21 cellular contexts compared by ENCODE assay signal in genomic region chr10:15426558-15426957, GRCh38.
"Had no signal": no experiment of that assay in that cellular context is flagged by ENCODE, and none has a peak within 500 bp of the region (broad histone marks: within the 10 kb centered on the region; RNA-seq: fewer than 3 reads in every experiment).

No MANE protein-coding gene starts in this region.

- H3K36me3 Mint-ChIP-seq: activated CD4-positive, alpha-beta memory T cell treated with anti-CD3 and anti-CD28 coated beads for 36 hours; activated CD8-positive, alpha-beta memory T cell treated with anti-CD3 and anti-CD28 coated beads, Interleukin-2, amount 10 ng/mL, durations not matched to agents 7 days and 5 days had no signal

- H3K9me3 Mint-ChIP-seq: activated CD4-positive, alpha-beta memory T cell treated with anti-CD3 and anti-CD28 coated beads for 36 hours had no signal

- H3K27me3 ChIP-seq: body of pancreas, gastroesophageal sphincter had no signal

- H3K36me3 ChIP-seq: gastroesophageal sphincter, lower lobe of right lung, prostate gland had no signal

- H3K4me1 Mint-ChIP-seq: activated CD4-positive, alpha-beta T cell treated with anti-CD3 and anti-CD28 coated beads for 36 hours; activated CD8-positive, alpha-beta memory T cell treated with anti-CD3 and anti-CD28 coated beads, Interleukin-2, amount 10 ng/mL, durations not matched to agents 7 days and 5 days had no signal

- H3K4me1 ChIP-seq: body of pancreas, gastroesophageal sphincter, lower lobe of right lung, prostate gland had no signal

- H3K9me3 ChIP-seq: body of pancreas, gastroesophageal sphincter, lower lobe of right lung, prostate gland had no signal

- DNase-seq: activated CD4-positive, alpha-beta memory T cell treated with anti-CD3 and anti-CD28 coated beads for 36 hours; activated CD4-positive, alpha-beta T cell treated with anti-CD3 and anti-CD28 coated beads for 36 hours; activated CD8-positive, alpha-beta memory T cell treated with anti-CD3 and anti-CD28 coated beads, Interleukin-2, amount 10 ng/mL, durations not matched to agents 7 days and 5 days; activated effector memory CD4-positive, alpha-beta T cell treated with Interleukin-2 at 50 U/mL for 16 hours; activated naive CD4-positive, alpha-beta T cell treated with anti-CD3 and anti-CD28 coated beads, Interleukin-2, amount 50 U/mL, for 16 hours; activated T-cell treated with anti-CD3 and anti-CD28 coated beads, Interleukin-2, amount 50 U/mL, for 1 hour; amniotic stem cell; body of pancreas; caudate nucleus; erythroblast; left colon; lower lobe of right lung; nephron progenitor cell; small intestine; stimulated activated CD4-positive, alpha-beta T cell treated with anti-CD3 and anti-CD28 coated beads, Interleukin-4, amount 100 ng/mL, for 4 hours; stimulated activated CD8-positive, alpha-beta memory T cell treated with anti-CD3 and anti-CD28 coated beads, Interleukin-4, amount 100 ng/mL, for 48 hours; stimulated activated naive CD8-positive, alpha-beta T cell treated with anti-CD3 and anti-CD28 coated beads, Interleukin-15, Interleukin-2, amounts not matched to agents 100 U/mL and 50 U/mL, for 24 hours; trophoblast cell had no signal

- H3K27ac ChIP-seq: body of pancreas, gastroesophageal sphincter, lower lobe of right lung, prostate gland had no signal

- H3K4me3 ChIP-seq: body of pancreas, gastroesophageal sphincter, lower lobe of right lung, prostate gland had no signal

- H3K4me3 Mint-ChIP-seq: activated CD4-positive, alpha-beta memory T cell treated with anti-CD3 and anti-CD28 coated beads for 36 hours; activated CD4-positive, alpha-beta T cell treated with anti-CD3 and anti-CD28 coated beads for 36 hours; activated CD8-positive, alpha-beta memory T cell treated with anti-CD3 and anti-CD28 coated beads, Interleukin-2, amount 10 ng/mL, durations not matched to agents 7 days and 5 days; nephron progenitor cell had no signal

- ATAC-seq: activated CD4-positive, alpha-beta T cell treated with anti-CD3 and anti-CD28 coated beads for 36 hours; activated CD8-positive, alpha-beta memory T cell treated with anti-CD3 and anti-CD28 coated beads, Interleukin-2, amount 10 ng/mL, durations not matched to agents 7 days and 5 days; body of pancreas; gastroesophageal sphincter; left colon; lower lobe of right lung; right cardiac atrium; stimulated activated naive CD8-positive, alpha-beta T cell treated with anti-CD3 and anti-CD28 coated beads, Interleukin-15, Interleukin-2, amounts not matched to agents 100 U/mL and 50 U/mL, for 24 hours had no signal
